ENCODE assay signal across 8 cellular contexts in genomic region chr21:31554511-31555022, GRCh38.
A peak's percentile ranks its signal among the peaks of the same experiment; 100 is the strongest.
DNase-seq lines count a peak whose midpoint lies in the region; ATAC-seq and FAIRE-seq lines count a peak whose summit lies in the region.

No MANE protein-coding gene starts in this region.

- no peak overlapping the region for H3K9ac ChIP-seq in iPS-15b (ENCODE audit: low read depth, low read length)

- peak; percentile 88 for FAIRE-seq in urothelium cell line (lab: Jason Lieb, UNC)

- DNase-seq in activated CD4-positive, alpha-beta T cell treated with anti-CD3 and anti-CD28 coated beads, Interleukin-2, amount 50 U/mL, for 24 hours (ENCODE audit: low read depth in 1 of 2, low spot score in 1 of 2) = peak; percentile 16 to 23
- DNase-seq in urothelium cell line (ENCODE audit: low spot score) (peak; percentile 85), NCI-H2171 (lab: John Stamatoyannopoulos, UW) (no peak), SW 1271 (lab: John Stamatoyannopoulos, UW) (no peak)

- H3K9me3 ChIP-seq in iPS-15b (ENCODE audit: control insufficient read depth, insufficient read depth, low read length) = no peaks in the 10 kb centered on the region

- H3K4me3 ChIP-seq in iPS-15b (ENCODE audit: low read depth, low read length) = peak overlapping the region; percentile 35

- ATAC-seq in GM18909 (IDR thresholded peaks at IDR 0.05; ENCODE audit: poor library complexity, unreplicated experiment) (peak; percentile 65), HG03064 (IDR thresholded peaks at IDR 0.05; ENCODE audit: low read depth, unreplicated experiment) (peak; percentile 41), GM21825 (IDR thresholded peaks at IDR 0.05; ENCODE audit: unreplicated experiment) (no peak)

- peaks cover 16% of the 10 kb centered on the region for H3K27me3 ChIP-seq in iPS-15b (ENCODE audit: control insufficient read depth, insufficient read depth, low read length)

- no peaks in the 10 kb centered on the region for H3K36me3 ChIP-seq in iPS-15b (ENCODE audit: control insufficient read depth, insufficient read depth, low read length)

- H3K4me1 ChIP-seq in iPS-15b (ENCODE audit: control insufficient read depth, insufficient read depth, low read length) = peaks cover 39% of the 10 kb centered on the region

Comparison
In these comparisons a context has a peak if more than half of its experiments do, and no peak if none do; other contexts are left out.
1. DNase-seq: peak in activated CD4-positive, alpha-beta T cell treated with anti-CD3 and anti-CD28 coated beads, Interleukin-2, amount 50 U/mL, for 24 hours (2 of 2) and urothelium cell line (single experiment); none in NCI-H2171 (single experiment) and SW 1271 (0 of 2).